13 cellular contexts compared by ENCODE assay signal in the genomic region with DNA sequence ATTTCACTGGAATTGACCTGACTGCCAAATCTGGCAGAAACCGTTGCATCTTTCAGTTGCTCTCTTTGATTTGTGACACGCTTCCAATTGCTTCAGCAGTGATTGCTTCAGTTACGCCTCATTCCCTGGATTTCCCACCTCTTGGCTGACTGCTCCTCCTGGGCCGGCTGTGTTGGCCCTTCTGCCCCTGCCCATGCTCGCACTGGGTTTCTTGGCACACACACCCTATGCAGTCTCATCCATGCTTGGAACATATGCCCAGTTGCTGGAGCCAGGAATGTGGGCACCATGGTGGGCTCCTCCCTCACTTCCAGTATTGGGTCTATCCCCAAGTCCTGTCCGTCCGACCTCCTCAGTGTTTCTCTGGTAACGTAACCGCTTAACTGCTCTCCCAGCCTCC. TPM values are rescaled to one million over a fixed set of nuclear protein-coding genes. Genes with fewer than 3 reads are reported as not detected.
A peak's percentile ranks its signal among the peaks of the same experiment; 100 is the strongest.
DNase-seq lines count a peak whose midpoint lies in the region; ATAC-seq, FAIRE-seq and TF ChIP-seq lines count a peak whose summit lies in the region.
"Had no signal": no experiment of that assay in that cellular context is flagged by ENCODE, and none has a peak within 500 bp of the region (broad histone marks: within the 10 kb centered on the region; RNA-seq: fewer than 3 reads in every experiment).

No MANE protein-coding gene starts in this region.

- BruUV-seq in Caco-2 (replicated peaks; lab: Mats Ljungman, UMichigan), result no TSS peak

- no peak for ATAC-seq in activated T-helper 17 cell treated with anti-CD3 and anti-CD28 coated beads, Interleukin-2, amount 50 U/mL, for 72 hours (replicated peaks)
- ATAC-seq in naive B cell (ENCODE audit: low read depth in 2 of 2) (no peak), HG02623 (IDR thresholded peaks at IDR 0.05; ENCODE audit: unreplicated experiment) (no peak)
- ATAC-seq: left cardiac atrium, Panc1 had no signal

- no peak overlapping the region for H3K4me3 ChIP-seq in Caco-2 (ENCODE audit: low read depth, low read length)

- no peaks in the 10 kb centered on the region for H3K27me3 Mint-ChIP-seq in Caco-2 (ENCODE audit: insufficient read depth, unreplicated experiment)
- no peaks in the 10 kb centered on the region for H3K27me3 Mint-ChIP-seq in activated T-helper 17 cell treated with anti-CD3 and anti-CD28 coated beads, Interleukin-2, amount 50 U/mL, for 72 hours
- peaks cover 0 to 5% (median 0%) of the 10 kb centered on the region in 3 donors for H3K27me3 Mint-ChIP-seq in naive B cell

- H3K27me3 ChIP-seq in Caco-2 (replicated peaks; ENCODE audit: control insufficient read depth, insufficient read depth, low read length), result no peaks in the 10 kb centered on the region

- H3K36me3 Mint-ChIP-seq in Caco-2 (ENCODE audit: insufficient read depth, unreplicated experiment) (peaks cover 29% of the 10 kb centered on the region), naive B cell (no peaks in the 10 kb centered on the region)
- peaks cover 28% of the 10 kb centered on the region for H3K36me3 Mint-ChIP-seq in activated T-helper 17 cell treated with anti-CD3 and anti-CD28 coated beads, Interleukin-2, amount 50 U/mL, for 72 hours (ENCODE audit: low read depth)

- intact Hi-C loops in Caco-2 (cut with micrococcal nuclease; ENCODE audit: unreplicated experiment) (loop anchor here (5.0 kb wide), 1 partner anchor 135 kb away; the partner anchor contains the start of gene PRDM15), cardiac septum (cut with DNase I) (loop anchor here (5.0 kb wide), 1 partner anchor 100 kb away; no protein-coding TSS in a partner anchor)

- no peak for TF ChIP-seq CTCF in Caco-2 (IDR thresholded peaks at IDR 0.05; ENCODE audit: insufficient read depth in 1 of 2, low read depth in 1 of 2, low read length in 1 of 2, severe bottlenecking in 1 of 2, unreplicated experiment in 1 of 2)

- no peaks in the 10 kb centered on the region for H3K36me3 ChIP-seq in Caco-2 (ENCODE audit: control insufficient read depth, insufficient read depth, low read length)

- POLR2A ChIA-PET in Caco-2 (lab: Charles Lee), result no interaction called here

- FAIRE-seq in GM12891 (lab: Jason Lieb, UNC), result no peak

- H3K27ac Mint-ChIP-seq in Caco-2 (ENCODE audit: unreplicated experiment) (no peak overlapping the region), naive B cell (no peak overlapping the region)
- H3K27ac Mint-ChIP-seq in activated T-helper 17 cell treated with anti-CD3 and anti-CD28 coated beads, Interleukin-2, amount 50 U/mL, for 72 hours, result no peak overlapping the region

- CTCF ChIA-PET in Caco-2 (lab: Charles Lee), result interaction anchor here (1.0 to 1.4 kb wide), 2 partner anchors 102 to 105 kb away, joined by 4 read pairs; no protein-coding TSS in a partner anchor

- H3K9me3 Mint-ChIP-seq in Caco-2 (ENCODE audit: unreplicated experiment), result peaks cover 10% of the 10 kb centered on the region
- peaks cover 5% of the 10 kb centered on the region for H3K9me3 Mint-ChIP-seq in activated T-helper 17 cell treated with anti-CD3 and anti-CD28 coated beads, Interleukin-2, amount 50 U/mL, for 72 hours
- peaks cover 0 to 5% (median 2%) of the 10 kb centered on the region in 7 donors for H3K9me3 Mint-ChIP-seq in naive B cell

- no peak for TF ChIP-seq POLR2A in GM12891 (IDR thresholded peaks at IDR 0.05; ENCODE audit: low read depth, low read length)

- no peaks in the 10 kb centered on the region for H3K9me3 ChIP-seq in Caco-2

- H3K4me1 Mint-ChIP-seq in Caco-2 (ENCODE audit: low read depth, unreplicated experiment) (peaks cover 9% of the 10 kb centered on the region), naive B cell (peaks cover 15 to 25% (median 16%) of the 10 kb centered on the region in 3 donors)
- peaks cover 12% of the 10 kb centered on the region for H3K4me1 Mint-ChIP-seq in activated T-helper 17 cell treated with anti-CD3 and anti-CD28 coated beads, Interleukin-2, amount 50 U/mL, for 72 hours

- peaks cover 4% of the 10 kb centered on the region; the same call in 1 of the 2 replicates for H3K4me1 ChIP-seq in Caco-2

- peak; percentile 72 for DNase-seq in DMS 273 (lab: John Stamatoyannopoulos, UW; ENCODE audit: unreplicated experiment)
- DNase-seq in DMS 273 treated with DMSO at 0.1 percent for 48 hours (lab: John Stamatoyannopoulos, UW), result no peak
- no peak for DNase-seq in Caco-2
- DNase-seq in naive B cell, result no peak
- DNase-seq in cardiac septum (ENCODE audit: low spot score), result no peak
- DNase-seq in GM12891 (ENCODE audit: insufficient read length, low spot score), result no peak
- DNase-seq: activated CD4-positive, alpha-beta T cell treated with anti-CD3 and anti-CD28 coated beads for 1 hour; left cardiac atrium; NCI-H1092; SW 1271 had no signal

- H3K4me3 Mint-ChIP-seq in Caco-2 (ENCODE audit: unreplicated experiment) (peak overlapping the region; percentile 80), naive B cell (peak overlapping the region in 7 of 8 donors; percentile 20 to 89 (median 75))
- H3K4me3 Mint-ChIP-seq in activated T-helper 17 cell treated with anti-CD3 and anti-CD28 coated beads, Interleukin-2, amount 50 U/mL, for 72 hours, result peak overlapping the region; percentile 80

TF ChIP-seq in GM12891, 5 proteins besides CTCF, POLR2A, EP300 and RAD21:
- TF ChIP-seq POU2F2 (IDR thresholded peaks at IDR 0.05; ENCODE audit: low read depth, low read length), result no peak
- no peak for TF ChIP-seq PAX5 (IDR thresholded peaks at IDR 0.05; ENCODE audit: insufficient read depth, low read length, severe bottlenecking)
- no peak for TF ChIP-seq TAF1 (IDR thresholded peaks at IDR 0.05; ENCODE audit: low read depth, low read length)

RNA-seq across cellular contexts. Expression of gene ZBTB21, which starts 2.2 kb away (rescaled TPM):
- total RNA-seq in Caco-2 (2022) (21.4 and 23.3 TPM in 2 replicates), cardiac septum (7.8 TPM)
- total RNA-seq in activated T-helper 17 cell treated with anti-CD3 and anti-CD28 coated beads, Interleukin-2, amount 50 U/mL, for 72 hours, result 10 to 100 TPM; 18.5 to 37.2 TPM
- polyA plus RNA-seq in naive B cell (ENCODE audit: low read depth in 6 of 6), result 10 to 100 TPM in 4 of 6 donors, 1 to 10 TPM in 2; 4.9 to 17.1 (median 13.3) TPM
- 6.1 TPM for polyA plus RNA-seq in GM12891 (2012; ENCODE audit: low read depth, missing spikeins)

RNA-seq across cellular contexts. Expression of gene C2CD2, which starts 58.5 kb away (rescaled TPM):
- total RNA-seq in Caco-2 (2022) (12.6 and 13.5 TPM in 2 replicates), cardiac septum (7.7 TPM)
- total RNA-seq in activated T-helper 17 cell treated with anti-CD3 and anti-CD28 coated beads, Interleukin-2, amount 50 U/mL, for 72 hours, result 1 to 10 TPM; 4.6 to 8.2 TPM
- polyA plus RNA-seq in naive B cell (ENCODE audit: low read depth in 6 of 6), result 1 to 10 TPM in 5 of 6 donors, not detected in 1; 2.6 to 4.6 (median 3.4) TPM
- polyA plus RNA-seq in GM12891 (2012; ENCODE audit: low read depth, missing spikeins), result 9.1 TPM

RNA-seq across cellular contexts. Expression of gene UMODL1, which starts 58.8 kb away (rescaled TPM):
- total RNA-seq in Caco-2 (2022) (0.20 and 0.21 TPM in 2 replicates), cardiac septum (not detected)
- under 1 TPM in 1 of 2 donors, not detected in 1; 0.11 TPM for total RNA-seq in activated T-helper 17 cell treated with anti-CD3 and anti-CD28 coated beads, Interleukin-2, amount 50 U/mL, for 72 hours
- polyA plus RNA-seq in naive B cell (ENCODE audit: low read depth in 6 of 6), result under 1 TPM in 4 of 6 donors, not detected in 2; 0.04 to 0.17 (median 0.11) TPM
- polyA plus RNA-seq in GM12891 (2012; ENCODE audit: low read depth, missing spikeins), result 0.19 TPM
- total RNA-seq: left cardiac atrium had no signal
